Comparison of ENCODE assay signal across 32 cellular contexts in the genomic region with DNA sequence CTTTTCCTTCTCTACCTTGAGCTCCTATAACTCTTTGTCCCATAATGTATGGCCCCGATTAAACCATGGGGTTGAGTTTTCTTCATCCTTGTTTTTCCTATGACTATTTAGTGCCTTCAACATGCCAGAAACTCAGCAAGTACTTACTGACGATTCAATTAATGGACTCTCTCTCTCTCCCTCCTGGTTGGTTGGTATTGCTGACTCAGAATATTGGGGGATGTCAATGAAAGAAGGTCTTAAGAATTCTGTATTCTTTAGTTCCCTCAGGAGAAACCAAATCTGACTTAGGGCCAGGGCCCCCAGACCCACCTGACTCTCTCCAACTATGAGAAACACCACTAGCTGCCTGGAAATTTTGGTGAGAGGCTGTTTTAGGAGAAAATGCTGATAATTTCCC. TPM values are rescaled to one million over a fixed set of nuclear protein-coding genes. Genes with fewer than 3 reads are reported as not detected.
"Had no signal": no experiment of that assay in that cellular context is flagged by ENCODE, and none has a peak within 500 bp of the region (broad histone marks: within the 10 kb centered on the region; RNA-seq: fewer than 3 reads in every experiment).

No MANE protein-coding gene starts in this region.

- H3K9ac ChIP-seq: neural progenitor cell, parathyroid adenoma had no signal

- H3K79me2 ChIP-seq: parathyroid adenoma had no signal

- H3K36me3 ChIP-seq: neural progenitor cell, ovary, vagina had no signal

- H3K4me2 ChIP-seq: neural progenitor cell, smooth muscle cell had no signal

- FAIRE-seq: urothelium cell line had no signal

- H3K27ac ChIP-seq: neural progenitor cell, ovary, parathyroid adenoma, psoas muscle, skin epidermis, spleen, suprapubic skin, testis, tibial artery, transverse colon, upper lobe of left lung, vagina had no signal

- H3K4me1 ChIP-seq: neural progenitor cell, parathyroid adenoma, suprapubic skin had no signal

- H3K27me3 ChIP-seq: neural progenitor cell, ovary, spleen, suprapubic skin, testis, tibial artery, upper lobe of left lung, vagina had no signal

- DNase-seq: natural killer cell; occipital lobe; ovary; posterior cingulate gyrus; psoas muscle; right cardiac atrium; spleen; stimulated activated CD4-positive, alpha-beta T cell treated with anti-CD3 and anti-CD28 coated beads, Interleukin-12 subunit alpha, Interleukin-12 subunit beta, amount 100 ng/mL, for 4 hours; stimulated activated CD4-positive, alpha-beta T cell treated with anti-CD3 and anti-CD28 coated beads, Interleukin-1b, Interleukin-23, amount 100 ng/mL, for 48 hours; stimulated activated CD4-positive, alpha-beta T cell treated with anti-CD3 and anti-CD28 coated beads, Interleukin-4, amount 100 ng/mL, for 1 hour; stimulated activated CD4-positive, alpha-beta T cell treated with anti-CD3 and anti-CD28 coated beads, Interleukin-4, amount 100 ng/mL, for 4 hours; stimulated activated CD8-positive, alpha-beta memory T cell treated with anti-CD3 and anti-CD28 coated beads, Interleukin-4, amount 100 ng/mL, for 48 hours; stimulated activated naive CD4-positive, alpha-beta T cell; stimulated activated naive CD8-positive, alpha-beta T cell treated with anti-CD3 and anti-CD28 coated beads, Interleukin-15, amount 100 ng/mL, for 72 hours; stimulated activated naive CD8-positive, alpha-beta T cell treated with anti-CD3 and anti-CD28 coated beads, Interleukin-15, Interleukin-2, amounts not matched to agents 100 U/mL and 50 U/mL, for 24 hours; substantia nigra; testis; tibial artery; transverse colon; upper lobe of left lung had no signal

- H2AFZ ChIP-seq: neural progenitor cell, parathyroid adenoma had no signal

- ATAC-seq: natural killer cell; psoas muscle; right cardiac atrium; sciatic nerve; stimulated activated memory B cell treated with anti-CD40 and anti-IgM and Interleukin-4, amounts not matched to agents 10 μg/mL and 1 μg/mL and 100 μg/mL, for 72 hours; stimulated activated naive CD8-positive, alpha-beta T cell treated with anti-CD3 and anti-CD28 coated beads, Interleukin-15, amount 100 ng/mL, for 72 hours; stimulated activated naive CD8-positive, alpha-beta T cell treated with anti-CD3 and anti-CD28 coated beads, Interleukin-15, Interleukin-2, amounts not matched to agents 100 U/mL and 50 U/mL, for 24 hours had no signal

- H3K9me3 ChIP-seq: ovary, psoas muscle, spleen, suprapubic skin, testis, tibial artery, transverse colon, upper lobe of left lung, vagina had no signal

- H3K4me3 ChIP-seq: neural progenitor cell, ovary, psoas muscle, skin epidermis, smooth muscle cell, spleen, suprapubic skin, testis, tibial artery, transverse colon, upper lobe of left lung, vagina had no signal

RNA-seq across cellular contexts. Expression of gene TM4SF4, which starts 40.7 kb away (rescaled TPM):
- total RNA-seq: natural killer cell, occipital lobe, osteoblast, right cardiac atrium, sciatic nerve, smooth muscle cell, spleen, ureter, vagina had no signal
- polyA plus RNA-seq: neural cell, right cardiac atrium had no signal
